8 cellular contexts compared by ENCODE assay signal in genomic region chr1:154974086-154974807, GRCh38. TPM values are rescaled to one million over a fixed set of nuclear protein-coding genes. Genes with fewer than 3 reads are reported as not detected.
DNase-seq lines count a peak whose midpoint lies in the region; ATAC-seq and TF ChIP-seq lines count a peak whose summit lies in the region.

CKS1B (plus strand) TSS chr1:154974681; CDS start chr1:154974746, 65 bp downstream.

- peak; percentile 9 for TF ChIP-seq POLR2A in testis (IDR thresholded peaks at IDR 0.05)

- H3K27ac Mint-ChIP-seq in activated naive CD4-positive, alpha-beta T cell treated with anti-CD3 and anti-CD28 coated beads, Interleukin-2, amount 50 U/mL, for 72 hours: no peak within 1 kb of the TSS

- peaks cover 25% of the 10 kb centered on the region for H3K36me3 ChIP-seq in SK-N-MC (ENCODE audit: insufficient read depth, low read length)
- no peaks in the 10 kb centered on the region for H3K36me3 ChIP-seq in testis (ENCODE audit: low read depth, missing control alignments)

- peaks cover 6 to 20% of the 10 kb centered on the region in 2 donors for H3K36me3 Mint-ChIP-seq in activated naive CD4-positive, alpha-beta T cell treated with anti-CD3 and anti-CD28 coated beads, Interleukin-2, amount 50 U/mL, for 72 hours

- no peaks in the 10 kb centered on the region for H3K9me3 Mint-ChIP-seq in activated naive CD4-positive, alpha-beta T cell treated with anti-CD3 and anti-CD28 coated beads, Interleukin-2, amount 50 U/mL, for 72 hours

- intact Hi-C loops in testis (cut with DNase I; ENCODE audit: low total_unique reads): no loop called here

- H3K9me3 ChIP-seq in SK-N-MC (ENCODE audit: low read depth, low read length) (no peaks in the 10 kb centered on the region), testis (no peaks in the 10 kb centered on the region)

- TF ChIP-seq CTCF in GM10248 (IDR thresholded peaks at IDR 0.05; ENCODE audit: control extremely low read depth, extremely low read depth, low read depth, missing control alignments): no peak
- TF ChIP-seq CTCF in omental fat pad (IDR thresholded peaks at IDR 0.05): no peak
- TF ChIP-seq CTCF in testis (IDR thresholded peaks at IDR 0.05): no peak

- H3K27me3 ChIP-seq in testis: no peaks in the 10 kb centered on the region

- CTCF ChIA-PET in GM10248 (lab: Yijun Ruan, JAX): interaction anchor here (0.7 to 5.3 kb wide), 14 partner anchors 9 to 111 kb away, joined by 3 to 51 read pairs (median 4); partner anchors contain the start of genes ADAM15 and PYGO2

- peak within 1 kb of the TSS; percentile 95 for H3K9ac ChIP-seq in SK-N-MC (ENCODE audit: insufficient read length)

- H3K4me1 ChIP-seq in testis: peaks cover 46% of the 10 kb centered on the region

- H3K27ac ChIP-seq in SK-N-MC: peak within 1 kb of the TSS; percentile 99
- peak within 1 kb of the TSS; percentile 98 to 99 for H3K27ac ChIP-seq in testis

- POLR2A ChIA-PET in GM10248 (lab: Yijun Ruan, JAX): interaction anchor here (0.7 to 2.4 kb wide), 7 partner anchors 10 to 118 kb away, joined by 3 to 11 read pairs (median 8); partner anchors contain the start of genes FLAD1, KCNN3 and PBXIP1

- H3K4me3 ChIP-seq in SK-N-MC: peak within 1 kb of the TSS; percentile 97
- H3K4me3 ChIP-seq in testis: peak within 1 kb of the TSS; percentile 78 to 86

- 1% methylated on average over 35 to 49 of the region's 49 CpGs for WGBS in testis, 2 donors

- peak; percentile 93 for DNase-seq in GM10248 (ENCODE audit: extremely low spot score)
- peak; percentile 100 for DNase-seq in NCI-H1048 (lab: John Stamatoyannopoulos, UW)
- peak; percentile 99 for DNase-seq in SK-N-MC (ENCODE audit: low read depth, low spot score)
- peak; percentile 87 to 97 for DNase-seq in activated naive CD4-positive, alpha-beta T cell treated with anti-CD3 and anti-CD28 coated beads, Interleukin-2, amount 50 U/mL, for 72 hours (ENCODE audit: low spot score in 2 of 2)
- DNase-seq in glomerular visceral epithelial cell (ENCODE audit: extremely low spot score): peak; percentile 100
- peak; percentile 98 for DNase-seq in omental fat pad (ENCODE audit: low spot score)
- DNase-seq in testis: peak; percentile 99

- ATAC-seq in HG02588 (IDR thresholded peaks at IDR 0.05; ENCODE audit: unreplicated experiment) (peak; percentile 72), omental fat pad (ENCODE audit: low FRiP score) (peak; percentile 84)
- ATAC-seq in activated naive CD4-positive, alpha-beta T cell treated with anti-CD3 and anti-CD28 coated beads, Interleukin-2, amount 50 U/mL, for 72 hours: peak; percentile 87 to 88

RNA-seq across cellular contexts. Expression of gene CKS1B, which starts in this region (rescaled TPM):
- total RNA-seq in activated naive CD4-positive, alpha-beta T cell treated with anti-CD3 and anti-CD28 coated beads, Interleukin-2, amount 50 U/mL, for 72 hours: 100 to 1,000 TPM; 202 to 308 TPM
- total RNA-seq in omental fat pad: 10 to 100 TPM; 34.0 to 72.8 (median 43.2) TPM
- total RNA-seq in testis: 10 to 100 TPM; 45.5 to 84.3 TPM
- polyA plus RNA-seq in testis (ENCODE audit: insufficient read depth, low read depth, low replicate concordance): 100 TPM

Comparison
In these comparisons a context has a peak if more than half of its experiments do, and no peak if none do; other contexts are left out.
1. Peak in every context shown above with its lines: DNase-seq, ATAC-seq, H3K4me3 ChIP-seq and H3K27ac ChIP-seq.